ENCODE assay signal across 8 cellular contexts in the genomic region with DNA sequence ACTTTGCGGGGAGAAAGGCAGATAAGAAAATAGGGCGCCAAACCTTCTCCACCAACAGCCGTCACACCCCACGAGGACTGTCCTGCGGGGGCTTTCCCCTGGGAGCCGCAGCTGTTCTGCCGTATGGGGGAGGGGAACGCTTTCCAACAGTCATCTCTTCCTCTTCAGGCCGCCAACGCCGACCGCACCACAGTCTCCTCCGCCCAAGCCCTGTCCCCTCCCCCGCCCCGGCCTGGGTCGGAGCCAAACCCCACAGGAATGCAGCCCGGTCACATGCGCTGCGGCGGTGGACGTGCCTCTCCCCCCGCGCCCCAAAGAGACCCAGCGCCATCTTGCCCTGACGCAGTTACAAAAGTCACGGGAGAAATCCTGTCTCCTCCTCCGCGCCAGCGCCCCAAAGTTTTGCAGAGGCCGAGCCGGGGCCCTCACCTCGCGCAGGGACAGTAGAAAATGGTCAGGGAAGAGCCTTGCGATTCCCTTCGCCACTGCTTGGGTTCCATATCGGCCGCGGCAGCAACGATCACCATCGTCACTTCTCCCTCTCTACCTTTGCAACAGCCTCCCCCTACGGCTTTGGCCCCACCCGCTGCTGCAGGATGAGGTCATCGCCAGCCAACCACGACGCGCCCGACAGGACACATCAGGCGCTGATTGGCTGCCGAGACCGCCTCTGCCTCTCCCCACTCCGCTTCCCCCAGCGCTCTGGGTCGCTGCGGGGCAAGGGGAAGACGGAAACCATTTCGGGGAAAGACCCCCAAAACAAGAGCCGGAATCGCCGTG. TPM values are rescaled to one million over a fixed set of nuclear protein-coding genes. Genes with fewer than 3 reads are reported as not detected.
DNase-seq lines count a peak whose midpoint lies in the region; ATAC-seq and TF ChIP-seq lines count a peak whose summit lies in the region.

No MANE protein-coding gene starts in this region.

- H3K9me3 Mint-ChIP-seq in activated T-cell treated with anti-CD3 and anti-CD28 coated beads, Interleukin-2, amount 50 U/mL, for 72 hours = no peaks in the 10 kb centered on the region

- DNase-seq in DMS79 (lab: John Stamatoyannopoulos, UW) = peak; percentile 93
- DNase-seq in KG1 (lab: John Stamatoyannopoulos, UW) = peak; percentile 69
- DNase-seq in activated T-cell treated with anti-CD3 and anti-CD28 coated beads, Interleukin-2, amount 50 U/mL, for 72 hours = peak; percentile 100
- peak; percentile 100 for DNase-seq in esophagus muscularis mucosa (ENCODE audit: extremely low spot score)
- peak; percentile 99 for DNase-seq in stimulated activated CD8-positive, alpha-beta memory T cell treated with anti-CD3 and anti-CD28 coated beads, Interleukin-7, amount 100 ng/mL, for 24 hours (ENCODE audit: low read depth)

- no peak for TF ChIP-seq CTCF in esophagus muscularis mucosa (IDR thresholded peaks at IDR 0.05)

- peaks cover 34% of the 10 kb centered on the region for H3K4me1 Mint-ChIP-seq in activated T-cell treated with anti-CD3 and anti-CD28 coated beads, Interleukin-2, amount 50 U/mL, for 72 hours (ENCODE audit: low read depth)

- no peaks in the 10 kb centered on the region for H3K27me3 ChIP-seq in esophagus muscularis mucosa
- no peaks in the 10 kb centered on the region for H3K27me3 ChIP-seq in muscle layer of duodenum (ENCODE audit: low read depth, low read length)

- ATAC-seq in GM21737 (IDR thresholded peaks at IDR 0.05; ENCODE audit: unreplicated experiment) = peak; percentile 63
- ATAC-seq in activated T-cell treated with anti-CD3 and anti-CD28 coated beads, Interleukin-2, amount 50 U/mL, for 72 hours (replicated peaks in 1 of 2) = peak; percentile 73

- peak; percentile 94 for TF ChIP-seq POLR2A in esophagus muscularis mucosa (IDR thresholded peaks at IDR 0.05; ENCODE audit: low read depth)

- H3K4me1 ChIP-seq in esophagus muscularis mucosa (peaks cover 19 to 45% (median 29%) of the 10 kb centered on the region in 4 donors), muscle layer of duodenum (ENCODE audit: control insufficient read depth in 1 of 2, insufficient read depth in 2 of 2, low read length in 2 of 2) (peaks cover 4 to 25% of the 10 kb centered on the region in 2 donors)

- no peaks in the 10 kb centered on the region for H3K27me3 Mint-ChIP-seq in activated T-cell treated with anti-CD3 and anti-CD28 coated beads, Interleukin-2, amount 50 U/mL, for 72 hours (ENCODE audit: low read depth)

- intact Hi-C loops in esophagus muscularis mucosa (cut with DNase I) = no loop called here

- H3K27ac ChIP-seq in esophagus muscularis mucosa (replicated peaks in 1 of 4) (peak overlapping the region; percentile 95 to 100 (median 100)), muscle layer of duodenum (ENCODE audit: low read length) (peak overlapping the region; percentile 100)

- H3K36me3 Mint-ChIP-seq in activated T-cell treated with anti-CD3 and anti-CD28 coated beads, Interleukin-2, amount 50 U/mL, for 72 hours (ENCODE audit: insufficient read depth in 2 of 2) = peaks cover 29 to 51% of the 10 kb centered on the region in 2 donors

- H3K4me3 ChIP-seq in esophagus muscularis mucosa (peak overlapping the region; percentile 67 to 90 (median 86)), muscle layer of duodenum (ENCODE audit: low read depth in 1 of 2, low read length in 2 of 2) (peak overlapping the region; percentile 85 to 98)

- peak overlapping the region; percentile 100 for H3K27ac Mint-ChIP-seq in activated T-cell treated with anti-CD3 and anti-CD28 coated beads, Interleukin-2, amount 50 U/mL, for 72 hours

- under 1% methylated on average over 36 of the region's 59 CpGs for WGBS in esophagus muscularis mucosa

- no peaks in the 10 kb centered on the region for H3K36me3 ChIP-seq in esophagus muscularis mucosa
- peaks cover 0 to 29% of the 10 kb centered on the region in 2 donors for H3K36me3 ChIP-seq in muscle layer of duodenum (ENCODE audit: control insufficient read depth in 1 of 2, insufficient read depth in 2 of 2, low read length in 2 of 2)

- no peaks in the 10 kb centered on the region for H3K9me3 ChIP-seq in esophagus muscularis mucosa
- H3K9me3 ChIP-seq in muscle layer of duodenum (ENCODE audit: control insufficient read depth in 1 of 2, low read length in 2 of 2) = no peaks in the 10 kb centered on the region

- H3K4me3 Mint-ChIP-seq in activated T-cell treated with anti-CD3 and anti-CD28 coated beads, Interleukin-2, amount 50 U/mL, for 72 hours = peak overlapping the region; percentile 99 to 100

- no peak for TF ChIP-seq EP300 in esophagus muscularis mucosa (IDR thresholded peaks at IDR 0.05)

TF ChIP-seq in PFSK-1, 5 proteins besides CTCF, POLR2A, EP300 and RAD21:
- TF ChIP-seq, protein P1, sequence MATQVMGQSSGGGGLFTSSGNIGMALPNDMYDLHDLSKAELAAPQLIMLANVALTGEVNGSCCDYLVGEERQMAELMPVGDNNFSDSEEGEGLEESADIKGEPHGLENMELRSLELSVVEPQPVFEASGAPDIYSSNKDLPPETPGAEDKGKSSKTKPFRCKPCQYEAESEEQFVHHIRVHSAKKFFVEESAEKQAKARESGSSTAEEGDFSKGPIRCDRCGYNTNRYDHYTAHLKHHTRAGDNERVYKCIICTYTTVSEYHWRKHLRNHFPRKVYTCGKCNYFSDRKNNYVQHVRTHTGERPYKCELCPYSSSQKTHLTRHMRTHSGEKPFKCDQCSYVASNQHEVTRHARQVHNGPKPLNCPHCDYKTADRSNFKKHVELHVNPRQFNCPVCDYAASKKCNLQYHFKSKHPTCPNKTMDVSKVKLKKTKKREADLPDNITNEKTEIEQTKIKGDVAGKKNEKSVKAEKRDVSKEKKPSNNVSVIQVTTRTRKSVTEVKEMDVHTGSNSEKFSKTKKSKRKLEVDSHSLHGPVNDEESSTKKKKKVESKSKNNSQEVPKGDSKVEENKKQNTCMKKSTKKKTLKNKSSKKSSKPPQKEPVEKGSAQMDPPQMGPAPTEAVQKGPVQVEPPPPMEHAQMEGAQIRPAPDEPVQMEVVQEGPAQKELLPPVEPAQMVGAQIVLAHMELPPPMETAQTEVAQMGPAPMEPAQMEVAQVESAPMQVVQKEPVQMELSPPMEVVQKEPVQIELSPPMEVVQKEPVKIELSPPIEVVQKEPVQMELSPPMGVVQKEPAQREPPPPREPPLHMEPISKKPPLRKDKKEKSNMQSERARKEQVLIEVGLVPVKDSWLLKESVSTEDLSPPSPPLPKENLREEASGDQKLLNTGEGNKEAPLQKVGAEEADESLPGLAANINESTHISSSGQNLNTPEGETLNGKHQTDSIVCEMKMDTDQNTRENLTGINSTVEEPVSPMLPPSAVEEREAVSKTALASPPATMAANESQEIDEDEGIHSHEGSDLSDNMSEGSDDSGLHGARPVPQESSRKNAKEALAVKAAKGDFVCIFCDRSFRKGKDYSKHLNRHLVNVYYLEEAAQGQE (IDR thresholded peaks at IDR 0.05; ENCODE audit: insufficient read depth in 1 of 2, low read depth in 2 of 2, low read length in 2 of 2) = 0 out of 4 replicates have a peak, but pooled peaks of 1 of the 2 experiments have one; percentile 13
- peak; percentile 88 for TF ChIP-seq POLR2AphosphoS5 (IDR thresholded peaks at IDR 0.05; ENCODE audit: low read depth, low read length)
- peak; percentile 85; the same call in 1 of the 2 replicates for TF ChIP-seq SIN3A (IDR thresholded peaks at IDR 0.05; ENCODE audit: borderline replicate concordance, insufficient read depth, low read length)
- 0 out of 2 replicates have a peak, but pooled peaks have one; percentile 28 for TF ChIP-seq TAF1 (IDR thresholded peaks at IDR 0.05; ENCODE audit: borderline replicate concordance, insufficient read depth, low read length)
- TF ChIP-seq FOXP2 (optimal IDR thresholded peaks at IDR 0.05; ENCODE audit: borderline replicate concordance, extremely low read depth, extremely low read length, insufficient read depth) = peak; percentile 94

RNA-seq across cellular contexts. Expression of gene KMT2E, which starts 1.3 kb away (rescaled TPM):
- polyA plus RNA-seq in PFSK-1 (2012; ENCODE audit: insufficient read length, low read depth) = 11.7 TPM
- total RNA-seq in activated T-cell treated with anti-CD3 and anti-CD28 coated beads, Interleukin-2, amount 50 U/mL, for 72 hours = 100 to 1,000 TPM in 1 of 2 donors, 10 to 100 TPM in 1; 96.4 to 112 TPM
- total RNA-seq in esophagus muscularis mucosa = 100 to 1,000 TPM in 2 of 4 donors, 10 to 100 TPM in 2; 77.0 to 109 (median 94.0) TPM

Comparison
In these comparisons a context has a peak if more than half of its experiments do, and no peak if none do; other contexts are left out.
1. Peak in every context shown above with its lines: DNase-seq, ATAC-seq, H3K4me3 ChIP-seq and H3K27ac ChIP-seq.